In the genomic region with DNA sequence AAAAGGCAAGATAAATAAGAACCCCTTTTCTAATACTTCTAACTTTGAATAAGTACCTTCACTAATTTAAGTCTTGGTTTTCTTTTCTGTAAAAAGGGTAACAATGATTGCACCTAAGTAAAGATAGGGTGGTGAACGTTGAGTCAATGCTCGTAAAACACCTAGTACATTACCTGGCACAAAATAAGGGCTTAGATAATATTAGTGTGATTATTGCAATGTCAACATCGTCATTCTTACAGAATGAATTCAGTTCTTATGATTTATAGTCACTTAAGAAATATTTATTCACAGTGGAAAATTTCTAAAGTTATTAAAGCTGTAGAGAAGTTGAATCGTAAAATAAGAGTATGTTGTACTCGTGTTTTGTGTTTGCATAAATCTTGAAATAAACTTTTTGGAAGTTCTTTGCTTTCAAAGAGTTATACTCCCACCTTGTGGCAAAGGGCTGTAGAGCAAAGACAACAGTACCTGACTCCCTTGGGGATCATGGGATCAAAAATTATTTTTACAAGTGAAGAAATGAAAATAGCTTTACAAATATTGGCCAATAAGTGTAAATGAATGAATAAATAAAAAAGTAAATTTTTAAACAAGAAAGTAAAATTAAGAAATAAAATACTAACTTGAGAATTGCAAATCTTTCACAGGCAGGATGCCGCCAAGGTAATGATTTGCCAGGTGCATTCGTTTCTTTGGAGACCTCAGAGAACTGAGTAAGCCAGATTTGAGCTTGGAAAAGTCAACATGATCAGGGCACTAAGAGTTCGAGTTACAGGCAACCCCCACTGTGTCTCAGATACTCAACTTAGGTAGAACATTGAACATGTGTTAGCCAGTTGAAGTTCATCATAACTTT, we compare ENCODE assay signal across 8 cellular contexts.
DNase-seq lines count a peak whose midpoint lies in the region; ATAC-seq and TF ChIP-seq lines count a peak whose summit lies in the region.

No MANE protein-coding gene starts in this region.

- H3K36me3 Mint-ChIP-seq in T-cell = no peaks in the 10 kb centered on the region

- H3K9me3 ChIP-seq in PC-9 (ENCODE audit: insufficient read depth, low read depth) = no peaks in the 10 kb centered on the region

- H4K20me1 ChIP-seq in PC-9 (ENCODE audit: insufficient read depth) = no peaks in the 10 kb centered on the region

- no peaks in the 10 kb centered on the region for H3K36me3 ChIP-seq in PC-9 (ENCODE audit: low read depth)

- H3K9me3 Mint-ChIP-seq in T-cell = no peaks in the 10 kb centered on the region

- no peaks in the 10 kb centered on the region for H3F3A ChIP-seq in PC-9 (ENCODE audit: insufficient read depth, low read depth)

- no peaks in the 10 kb centered on the region for H3K27me3 Mint-ChIP-seq in T-cell

- H3K4me1 ChIP-seq in PC-9 (replicated peaks; ENCODE audit: insufficient read depth) = no peaks in the 10 kb centered on the region

- TF ChIP-seq CTCF in PC-9 (conservative IDR thresholded peaks at IDR 0.05) (peak; percentile 89), epithelial cell of esophagus (IDR thresholded peaks at IDR 0.05; ENCODE audit: insufficient read depth, low read depth, low read length, missing control alignments) (peak; percentile 82), retinal pigment epithelial cell (conservative IDR thresholded peaks at IDR 0.05; ENCODE audit: low read depth, low read length) (peak; percentile 84)

- H3K27ac Mint-ChIP-seq in T-cell = no peak overlapping the region

- POLR2A ChIA-PET in PC-9 (lab: Charles Lee; ENCODE audit: unreplicated experiment) = no interaction called here
- POLR2A ChIA-PET in T-cell (lab: Charles Lee) = no interaction called here

- no peak overlapping the region for H3K4me3 Mint-ChIP-seq in T-cell

- DNase-seq in CMK (ENCODE audit: low read depth) (peak; percentile 14), PC-9 (peak in 1 of 2 experiments; percentile 41), epithelial cell of esophagus (ENCODE audit: low read depth) (peak; percentile 56), retinal pigment epithelial cell (ENCODE audit: low read depth) (no peak), NCI-H187 (lab: John Stamatoyannopoulos, UW) (no peak), T-cell (no peak)

- H3K79me2 ChIP-seq in PC-9 (ENCODE audit: low read depth) = no peaks in the 10 kb centered on the region

- no peaks in the 10 kb centered on the region for H3K27me3 ChIP-seq in PC-9 (ENCODE audit: insufficient read depth, low read depth)

- no peak overlapping the region for H3K27ac ChIP-seq in PC-9

- BruUV-seq in PC-9 (replicated peaks; lab: Mats Ljungman, UMichigan) = no TSS peak

- no peaks in the 10 kb centered on the region for H3K9me2 ChIP-seq in PC-9 (ENCODE audit: insufficient read depth)

- intact Hi-C loops in PC-9 (cut with micrococcal nuclease; ENCODE audit: unreplicated experiment) = loop anchor here (1.0 to 5.0 kb wide), 7 partner anchors 102 to 1247 kb away; no protein-coding TSS in a partner anchor

- H3K4me3 ChIP-seq in PC-9 (peak overlapping the region; percentile 31; the same call in 1 of the 2 replicates), epithelial cell of esophagus (ENCODE audit: low read length) (no peak overlapping the region), retinal pigment epithelial cell (ENCODE audit: low read length) (no peak overlapping the region)

- CTCF ChIA-PET in PC-9 (lab: Charles Lee) = interaction anchor here (1.3 kb wide), 1 partner anchor 1230 kb away, joined by 4 read pairs; no protein-coding TSS in a partner anchor
- CTCF ChIA-PET in T-cell (lab: Charles Lee) = interaction anchor here (0.6 to 0.9 kb wide), 3 partner anchors 499 to 1240 kb away, joined by 3 to 5 read pairs (median 4); no protein-coding TSS in a partner anchor

- peak overlapping the region; percentile 37; the same call in 1 of the 2 replicates for H2AFZ ChIP-seq in PC-9

- H3K4me2 ChIP-seq in PC-9 = peak overlapping the region; percentile 49

- ATAC-seq in HG02885 (IDR thresholded peaks at IDR 0.05; ENCODE audit: poor library complexity, unreplicated experiment) (peak; percentile 39), T-cell (replicated peaks in 1 of 4) (no peak), HG03135 (IDR thresholded peaks at IDR 0.05; ENCODE audit: unreplicated experiment) (no peak)

- H3K4me1 Mint-ChIP-seq in T-cell = no peaks in the 10 kb centered on the region

Comparison
In these comparisons a context has a peak if more than half of its experiments do, and no peak if none do; other contexts are left out.
1. DNase-seq: peak in CMK (single experiment) and epithelial cell of esophagus (single experiment); none in retinal pigment epithelial cell (single experiment), NCI-H187 (0 of 2) and T-cell (0 of 34).
2. Peak in every context shown above with its lines, with median percentiles within 50 percentile points of each other: CTCF ChIP-seq.